1 cellular context compared by ENCODE assay signal in the genomic region with DNA sequence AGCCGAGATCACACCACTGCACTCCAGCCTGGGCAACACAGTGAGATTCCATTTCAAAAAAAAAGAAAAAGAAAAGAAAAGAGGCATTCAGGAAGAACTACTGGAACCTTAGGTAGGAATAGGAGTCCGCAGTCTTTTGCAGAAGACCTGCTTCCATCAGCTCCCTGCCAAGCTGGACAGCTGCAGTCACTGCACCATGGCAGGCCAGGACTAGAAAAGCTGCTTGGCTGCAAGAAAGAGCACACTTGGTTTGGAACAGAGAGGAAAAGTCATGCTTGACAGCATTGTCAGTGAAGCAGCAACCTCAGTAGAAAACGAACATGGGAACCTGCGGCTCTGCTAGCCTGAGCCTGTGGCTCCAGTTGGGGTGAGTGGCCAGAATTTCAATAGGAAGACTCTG.
TF ChIP-seq lines count a peak whose summit lies in the region.

No MANE protein-coding gene starts in this region.

TF ChIP-seq in GM23338, 12 proteins besides CTCF, POLR2A, EP300 and RAD21 (continued from another document):
- TF ChIP-seq, protein P1, sequence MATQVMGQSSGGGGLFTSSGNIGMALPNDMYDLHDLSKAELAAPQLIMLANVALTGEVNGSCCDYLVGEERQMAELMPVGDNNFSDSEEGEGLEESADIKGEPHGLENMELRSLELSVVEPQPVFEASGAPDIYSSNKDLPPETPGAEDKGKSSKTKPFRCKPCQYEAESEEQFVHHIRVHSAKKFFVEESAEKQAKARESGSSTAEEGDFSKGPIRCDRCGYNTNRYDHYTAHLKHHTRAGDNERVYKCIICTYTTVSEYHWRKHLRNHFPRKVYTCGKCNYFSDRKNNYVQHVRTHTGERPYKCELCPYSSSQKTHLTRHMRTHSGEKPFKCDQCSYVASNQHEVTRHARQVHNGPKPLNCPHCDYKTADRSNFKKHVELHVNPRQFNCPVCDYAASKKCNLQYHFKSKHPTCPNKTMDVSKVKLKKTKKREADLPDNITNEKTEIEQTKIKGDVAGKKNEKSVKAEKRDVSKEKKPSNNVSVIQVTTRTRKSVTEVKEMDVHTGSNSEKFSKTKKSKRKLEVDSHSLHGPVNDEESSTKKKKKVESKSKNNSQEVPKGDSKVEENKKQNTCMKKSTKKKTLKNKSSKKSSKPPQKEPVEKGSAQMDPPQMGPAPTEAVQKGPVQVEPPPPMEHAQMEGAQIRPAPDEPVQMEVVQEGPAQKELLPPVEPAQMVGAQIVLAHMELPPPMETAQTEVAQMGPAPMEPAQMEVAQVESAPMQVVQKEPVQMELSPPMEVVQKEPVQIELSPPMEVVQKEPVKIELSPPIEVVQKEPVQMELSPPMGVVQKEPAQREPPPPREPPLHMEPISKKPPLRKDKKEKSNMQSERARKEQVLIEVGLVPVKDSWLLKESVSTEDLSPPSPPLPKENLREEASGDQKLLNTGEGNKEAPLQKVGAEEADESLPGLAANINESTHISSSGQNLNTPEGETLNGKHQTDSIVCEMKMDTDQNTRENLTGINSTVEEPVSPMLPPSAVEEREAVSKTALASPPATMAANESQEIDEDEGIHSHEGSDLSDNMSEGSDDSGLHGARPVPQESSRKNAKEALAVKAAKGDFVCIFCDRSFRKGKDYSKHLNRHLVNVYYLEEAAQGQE (IDR thresholded peaks at IDR 0.05; ENCODE audit: unreplicated experiment) = no peak
- TF ChIP-seq EZH2 (IDR thresholded peaks at IDR 0.05; ENCODE audit: low read depth, unreplicated experiment) (no peak), EZH2phosphoT487 (IDR thresholded peaks at IDR 0.05; ENCODE audit: unreplicated experiment) (no peak), JUNB (IDR thresholded peaks at IDR 0.05; ENCODE audit: unreplicated experiment) (no peak), ZNF331 (CRISPR knock-in tag; IDR thresholded peaks at IDR 0.05; ENCODE audit: low read depth) (no peak), NANOG (IDR thresholded peaks at IDR 0.05; ENCODE audit: borderline replicate concordance) (no peak), STAT1 (IDR thresholded peaks at IDR 0.05; ENCODE audit: unreplicated experiment) (no peak)
- TF ChIP-seq, protein P2, sequence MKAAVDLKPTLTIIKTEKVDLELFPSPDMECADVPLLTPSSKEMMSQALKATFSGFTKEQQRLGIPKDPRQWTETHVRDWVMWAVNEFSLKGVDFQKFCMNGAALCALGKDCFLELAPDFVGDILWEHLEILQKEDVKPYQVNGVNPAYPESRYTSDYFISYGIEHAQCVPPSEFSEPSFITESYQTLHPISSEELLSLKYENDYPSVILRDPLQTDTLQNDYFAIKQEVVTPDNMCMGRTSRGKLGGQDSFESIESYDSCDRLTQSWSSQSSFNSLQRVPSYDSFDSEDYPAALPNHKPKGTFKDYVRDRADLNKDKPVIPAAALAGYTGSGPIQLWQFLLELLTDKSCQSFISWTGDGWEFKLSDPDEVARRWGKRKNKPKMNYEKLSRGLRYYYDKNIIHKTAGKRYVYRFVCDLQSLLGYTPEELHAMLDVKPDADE (IDR thresholded peaks at IDR 0.05) = no peak
